ENCODE assay signal across 10 cellular contexts in the genomic region with DNA sequence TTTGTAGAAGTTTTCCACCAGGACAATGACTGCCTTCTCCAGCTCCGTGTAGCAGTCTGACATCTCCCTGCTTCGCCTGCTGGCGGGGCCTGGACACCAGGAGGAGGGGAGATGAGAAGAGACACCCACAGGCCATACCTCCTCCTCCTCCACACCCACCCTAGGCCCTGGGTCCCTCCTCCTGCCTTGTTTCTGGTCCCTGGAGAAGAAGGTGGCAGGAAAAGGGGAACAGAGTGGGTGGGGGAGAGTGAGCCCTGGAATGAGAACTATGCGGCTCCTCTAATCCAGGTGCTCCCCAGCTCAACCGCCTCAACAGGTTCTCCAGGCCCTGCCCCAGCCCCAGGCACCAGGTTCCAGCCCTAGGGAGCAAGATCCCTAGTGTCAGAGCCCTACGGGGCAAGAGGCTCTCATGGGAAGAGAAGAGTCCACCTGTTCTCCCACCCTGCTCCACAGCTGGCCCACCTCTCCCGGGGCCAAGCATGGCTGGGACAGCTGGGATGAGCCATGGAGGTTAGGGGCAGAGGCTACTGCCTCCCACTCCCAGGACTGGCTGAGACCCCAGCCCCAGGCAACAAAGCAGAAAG. TPM values are rescaled to one million over a fixed set of nuclear protein-coding genes. Genes with fewer than 3 reads are reported as not detected.
DNase-seq lines count a peak whose midpoint lies in the region; TF ChIP-seq lines count a peak whose summit lies in the region.
"Had no signal": no experiment of that assay in that cellular context is flagged by ENCODE, and none has a peak within 500 bp of the region (broad histone marks: within the 10 kb centered on the region; RNA-seq: fewer than 3 reads in every experiment).

No MANE protein-coding gene starts in this region.

- H3K9ac ChIP-seq in SK-N-SH (peak overlapping the region; percentile 100), fibroblast of lung (ENCODE audit: insufficient read depth, low read length) (peak overlapping the region; percentile 55)

- no peak for DNase-seq in BJ (ENCODE audit: low read depth)
- no peak for DNase-seq in SK-N-SH
- DNase-seq in fibroblast of lung (ENCODE audit: low read depth in 2 of 2), result no peak
- DNase-seq in prostate gland (ENCODE audit: low spot score), result no peak
- no peak for DNase-seq in NCI-H2029 (lab: John Stamatoyannopoulos, UW)
- DNase-seq in NCI-H1048 (lab: John Stamatoyannopoulos, UW), result no peak
- no peak for DNase-seq in activated CD8-positive, alpha-beta memory T cell treated with anti-CD3 and anti-CD28 coated beads, Interleukin-2, amount 50 U/mL, for 4 hours
- no peak for DNase-seq in NCI-H748 (lab: John Stamatoyannopoulos, UW; ENCODE audit: unreplicated experiment)
- DNase-seq: activated CD4-positive, CD25-positive, alpha-beta regulatory T cell treated with anti-CD3 and anti-CD28 coated beads, Interleukin-2, amount 50 U/mL, for 72 hours; NCI-H524 treated with DMSO at 0.1 percent for 48 hours had no signal

- intact Hi-C loops in prostate gland (cut with DNase I), result no loop called here

- CTCF ChIA-PET in BJ (lab: Yijun Ruan, JAX), result interaction anchor here (1.1 to 2.8 kb wide), 3 partner anchors 9 to 36 kb away, joined by 3 to 10 read pairs (median 8); a partner anchor contains a TSS
- CTCF ChIA-PET in SK-N-SH (lab: Yijun Ruan, JAX), result interaction anchor here (1.2 to 3.0 kb wide), 4 partner anchors 9 to 98 kb away, joined by 3 to 17 read pairs (median 6); no protein-coding TSS in a partner anchor

- H3K27me3 ChIP-seq in BJ (ENCODE audit: control insufficient read depth, insufficient read depth, low read length), result no peaks in the 10 kb centered on the region
- H3K27me3 ChIP-seq in SK-N-SH (ENCODE audit: insufficient read depth), result no peaks in the 10 kb centered on the region
- H3K27me3 ChIP-seq in fibroblast of lung (ENCODE audit: control insufficient read depth, insufficient read depth, low read length), result no peaks in the 10 kb centered on the region
- H3K27me3 ChIP-seq in prostate gland (replicated peaks; ENCODE audit: insufficient read depth), result no peaks in the 10 kb centered on the region

- H3K4me1 ChIP-seq in SK-N-SH (ENCODE audit: control insufficient read depth in 1 of 2, insufficient read depth in 2 of 2, low read depth in 1 of 2, low read length in 1 of 2), result peaks cover 15 to 23% of the 10 kb centered on the region in 2 experiments; a peak in 3 of 4 replicates
- peaks cover 18% of the 10 kb centered on the region for H3K4me1 ChIP-seq in fibroblast of lung (ENCODE audit: control insufficient read depth, extremely low read depth, insufficient read depth, low read length)
- H3K4me1 ChIP-seq in prostate gland (replicated peaks), result peaks cover 4% of the 10 kb centered on the region

- 72% methylated on average over 6 of the region's 7 CpGs for WGBS in SK-N-SH (ENCODE audit: low lambda C conversion rate)
- WGBS in prostate gland, result 54% methylated on average over 7 of the region's 7 CpGs

- H3F3A ChIP-seq in SK-N-SH (replicated peaks; ENCODE audit: insufficient read depth), result peaks cover 33% of the 10 kb centered on the region

- TF ChIP-seq POLR2A in prostate gland (IDR thresholded peaks at IDR 0.05), result no peak

- H3K27ac ChIP-seq in SK-N-SH (ENCODE audit: low read depth in 2 of 2, low read length in 1 of 2) (peak overlapping the region; percentile 58 to 84), fibroblast of lung (ENCODE audit: insufficient read depth, low read length) (peak overlapping the region; percentile 94), prostate gland (peak overlapping the region; percentile 75 to 77)

- peaks cover 48% of the 10 kb centered on the region for H3K79me2 ChIP-seq in SK-N-SH (ENCODE audit: insufficient read depth)
- peaks cover 58% of the 10 kb centered on the region for H3K79me2 ChIP-seq in fibroblast of lung (ENCODE audit: control insufficient read depth, insufficient read depth, low read length)

- no peak for TF ChIP-seq RAD21 in SK-N-SH (IDR thresholded peaks at IDR 0.05; ENCODE audit: low read length)

- TF ChIP-seq EP300 in SK-N-SH (IDR thresholded peaks at IDR 0.05; ENCODE audit: borderline replicate concordance in 1 of 2, low read depth in 1 of 2, low read length in 1 of 2), result no peak

- no peaks in the 10 kb centered on the region for H3K9me3 ChIP-seq in SK-N-SH
- H3K9me3 ChIP-seq in fibroblast of lung (ENCODE audit: control insufficient read depth, insufficient read depth, low read depth, low read length), result no peaks in the 10 kb centered on the region
- no peaks in the 10 kb centered on the region for H3K9me3 ChIP-seq in prostate gland

- peak overlapping the region; percentile 99 for H3K4me2 ChIP-seq in SK-N-SH
- peak overlapping the region; percentile 96 for H3K4me2 ChIP-seq in fibroblast of lung (ENCODE audit: extremely low read depth, insufficient read depth, low read length)

- no peaks in the 10 kb centered on the region for H3K9me2 ChIP-seq in SK-N-SH

- H2AFZ ChIP-seq in SK-N-SH (ENCODE audit: low read depth), result no peak overlapping the region
- no peak overlapping the region for H2AFZ ChIP-seq in fibroblast of lung (ENCODE audit: low read length)

- H3K4me3 ChIP-seq in BJ (ENCODE audit: low read depth, low read length) (peak overlapping the region; percentile 35), SK-N-SH (ENCODE audit: low read depth in 2 of 2, low read length in 1 of 2) (peak overlapping the region; percentile 58 to 87), fibroblast of lung (replicated peaks in 1 of 4; ENCODE audit: control extremely low read depth in 1 of 4, insufficient read depth in 1 of 4, low read depth in 3 of 4, low read length in 4 of 4) (peak overlapping the region; percentile 42 to 92 (median 54)), prostate gland (peak overlapping the region in 1 of 2 donors; percentile 13)

- H4K20me1 ChIP-seq in SK-N-SH (ENCODE audit: insufficient read depth), result no peaks in the 10 kb centered on the region
- H4K20me1 ChIP-seq in fibroblast of lung (ENCODE audit: control insufficient read depth, extremely low read depth, insufficient read depth, low read length), result no peaks in the 10 kb centered on the region

- H3K36me3 ChIP-seq in BJ (ENCODE audit: control insufficient read depth, insufficient read depth, low read length), result peaks cover 19% of the 10 kb centered on the region
- H3K36me3 ChIP-seq in SK-N-SH (replicated peaks in 1 of 2; ENCODE audit: control insufficient read depth in 1 of 2, insufficient read depth in 2 of 2, low read length in 1 of 2), result peaks cover 13 to 27% of the 10 kb centered on the region in 2 experiments
- H3K36me3 ChIP-seq in fibroblast of lung (ENCODE audit: control insufficient read depth, insufficient read depth, low read length), result peaks cover 15% of the 10 kb centered on the region
- peaks cover 0 to 7% of the 10 kb centered on the region in 2 donors for H3K36me3 ChIP-seq in prostate gland

- POLR2A ChIA-PET in BJ (lab: Charles Lee) (interaction anchor here (0.5 kb wide), 2 partner anchors 9 to 119 kb away, joined by 3 read pairs; a partner anchor contains a TSS), SK-N-SH (lab: Yijun Ruan, JAX) (no interaction called here)

- TF ChIP-seq CTCF in BJ (IDR thresholded peaks at IDR 0.05; ENCODE audit: insufficient read depth, low read depth, low read length) (no peak), SK-N-SH (IDR thresholded peaks at IDR 0.05) (no peak), fibroblast of lung (conservative IDR thresholded peaks at IDR 0.05 in 1 of 2, IDR thresholded peaks at IDR 0.05 in 1 of 2; ENCODE audit: low read depth in 1 of 2, low read length in 2 of 2) (no peak), prostate gland (IDR thresholded peaks at IDR 0.05) (no peak)

RNA-seq across cellular contexts. Expression of a gene that starts 4.8 kb away (rescaled TPM):
- 490 and 699 TPM in 2 replicates for polyA plus RNA-seq in BJ (2011; rRNA removed)
- polyA minus RNA-seq in BJ (2011; rRNA and poly(A)+ RNA removed), result 144 and 271 TPM in 2 replicates
- polyA plus RNA-seq in SK-N-SH (2012; rRNA removed), result 512 and 521 TPM in 2 replicates
- polyA plus RNA-seq in SK-N-SH (2012; cell fraction: cytosol; rRNA removed), result 347 and 466 TPM in 2 replicates
- polyA plus RNA-seq in SK-N-SH (2012; cell fraction: nucleus; rRNA removed), result 144 and 169 TPM in 2 replicates
- total RNA-seq in fibroblast of lung, result 121 and 122 TPM in 2 replicates
- 182 and 632 TPM in 2 replicates for polyA plus RNA-seq in fibroblast of lung
- 150 and 488 TPM in 2 replicates for polyA plus RNA-seq in fibroblast of lung (2012)
- 153 and 449 TPM in 2 replicates for polyA minus RNA-seq in fibroblast of lung (ENCODE audit: low replicate concordance)
- 100 to 1,000 TPM in 1 of 2 donors, 10 to 100 TPM in 1; 78.4 to 165 TPM for total RNA-seq in prostate gland

RNA-seq across cellular contexts. Expression of a gene that starts 7.9 kb away (rescaled TPM):
- polyA plus RNA-seq in BJ (2011; rRNA removed), result not detected in 2 replicates
- polyA minus RNA-seq in BJ (2011; rRNA and poly(A)+ RNA removed), result not detected in 2 replicates
- 0.15 TPM in 1 of 2 replicates, not detected in the other for polyA plus RNA-seq in SK-N-SH (2012; rRNA removed)
- 0.07 TPM in 1 of 2 replicates, not detected in the other for polyA plus RNA-seq in SK-N-SH (2012; cell fraction: cytosol; rRNA removed)
- 0.39 TPM in 1 of 2 replicates, not detected in the other for polyA plus RNA-seq in SK-N-SH (2012; cell fraction: nucleus; rRNA removed)
- 0.26 and 0.33 TPM in 2 replicates for total RNA-seq in fibroblast of lung
- polyA plus RNA-seq in fibroblast of lung, result 0.40 and 0.51 TPM in 2 replicates
- 0.35 and 0.51 TPM in 2 replicates for polyA plus RNA-seq in fibroblast of lung (2012)
- not detected in 2 replicates for polyA minus RNA-seq in fibroblast of lung (ENCODE audit: low replicate concordance)
- total RNA-seq in prostate gland, result 10 to 100 TPM; 13.5 to 25.0 TPM

RNA-seq across cellular contexts. Expression of a gene that starts 19.1 kb away (rescaled TPM):
- polyA plus RNA-seq in BJ (2011; rRNA removed), result 310 and 313 TPM in 2 replicates
- polyA minus RNA-seq in BJ (2011; rRNA and poly(A)+ RNA removed), result 37.9 and 76.9 TPM in 2 replicates
- polyA plus RNA-seq in SK-N-SH (2012; rRNA removed), result 12.3 and 17.1 TPM in 2 replicates
- polyA plus RNA-seq in SK-N-SH (2012; cell fraction: cytosol; rRNA removed), result 11.4 and 14.2 TPM in 2 replicates
- 41.5 and 44.3 TPM in 2 replicates for polyA plus RNA-seq in SK-N-SH (2012; cell fraction: nucleus; rRNA removed)
- 105 and 172 TPM in 2 replicates for total RNA-seq in fibroblast of lung
- 399 TPM in 2 replicates for polyA plus RNA-seq in fibroblast of lung
- polyA plus RNA-seq in fibroblast of lung (2012), result 418 and 440 TPM in 2 replicates
- polyA minus RNA-seq in fibroblast of lung (ENCODE audit: low replicate concordance), result 236 and 255 TPM in 2 replicates
- 10 to 100 TPM; 53.3 to 96.5 TPM for total RNA-seq in prostate gland

RNA-seq across cellular contexts. Expression of a gene that starts 20.1 kb away (rescaled TPM):
- polyA plus RNA-seq in BJ (2011; rRNA removed) (0.31 and 0.71 TPM in 2 replicates), SK-N-SH (2012; rRNA removed) (0.18 TPM in 1 of 2 replicates, not detected in the other), fibroblast of lung (0.98 and 9.7 TPM in 2 replicates)
- polyA minus RNA-seq in BJ (2011; rRNA and poly(A)+ RNA removed), result not detected in 2 replicates
- 0.10 and 0.14 TPM in 2 replicates for polyA plus RNA-seq in SK-N-SH (2012; cell fraction: cytosol; rRNA removed)
- polyA plus RNA-seq in SK-N-SH (2012; cell fraction: nucleus; rRNA removed), result 0.11 and 0.21 TPM in 2 replicates
- total RNA-seq in fibroblast of lung (0.17 TPM in 1 of 2 replicates, not detected in the other), prostate gland (10 to 100 TPM in 1 of 2 donors, 1 to 10 TPM in 1; 9.1 to 10.7 TPM)
- polyA plus RNA-seq in fibroblast of lung (2012), result 1.3 and 8.2 TPM in 2 replicates
- 17.0 TPM in 1 of 2 replicates, not detected in the other for polyA minus RNA-seq in fibroblast of lung (ENCODE audit: low replicate concordance)

RNA-seq across cellular contexts. Expression of a gene that starts 25.7 kb away (rescaled TPM):
- polyA plus RNA-seq in BJ (2011; rRNA removed) (36.8 and 38.4 TPM in 2 replicates), SK-N-SH (2012; rRNA removed) (76.7 and 84.9 TPM in 2 replicates), fibroblast of lung (47.6 and 52.2 TPM in 2 replicates)
- polyA minus RNA-seq in BJ (2011; rRNA and poly(A)+ RNA removed), result 18.6 and 21.2 TPM in 2 replicates
- 63.8 and 71.2 TPM in 2 replicates for polyA plus RNA-seq in SK-N-SH (2012; cell fraction: cytosol; rRNA removed)
- 96.8 and 111 TPM in 2 replicates for polyA plus RNA-seq in SK-N-SH (2012; cell fraction: nucleus; rRNA removed)
- total RNA-seq in fibroblast of lung (22.6 and 34.0 TPM in 2 replicates), prostate gland (10 to 100 TPM; 60.6 to 74.4 TPM)
- 43.4 and 55.4 TPM in 2 replicates for polyA plus RNA-seq in fibroblast of lung (2012)
- 9.3 and 14.1 TPM in 2 replicates for polyA minus RNA-seq in fibroblast of lung (ENCODE audit: low replicate concordance)
